Comparison of ENCODE assay signal across 22 cellular contexts in the genomic region with DNA sequence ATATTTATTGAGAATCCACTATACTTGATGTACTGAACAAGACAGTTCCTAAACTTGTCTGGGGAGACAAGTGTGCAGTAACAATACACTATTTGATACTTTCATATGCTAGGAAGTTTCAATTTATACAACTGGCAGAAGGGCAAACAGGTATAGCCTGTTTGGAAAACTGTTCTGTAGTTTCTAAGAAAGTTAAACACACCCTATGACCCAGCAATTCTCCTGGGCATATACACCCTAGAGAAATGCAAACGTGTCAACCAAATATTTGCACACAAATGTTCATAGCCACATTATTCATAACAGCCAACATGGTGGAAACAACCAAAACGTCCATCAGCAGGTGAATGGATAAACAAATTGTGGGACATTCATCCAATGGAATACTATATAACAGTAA.
A peak's percentile ranks its signal among the peaks of the same experiment; 100 is the strongest.
DNase-seq lines count a peak whose midpoint lies in the region; ATAC-seq and TF ChIP-seq lines count a peak whose summit lies in the region.
"Had no signal": no experiment of that assay in that cellular context is flagged by ENCODE, and none has a peak within 500 bp of the region (broad histone marks: within the 10 kb centered on the region; RNA-seq: fewer than 3 reads in every experiment).

No MANE protein-coding gene starts in this region.

- TF ChIP-seq POLR2A in upper lobe of left lung (IDR thresholded peaks at IDR 0.05) (no peak), transverse colon (IDR thresholded peaks at IDR 0.05) (no peak)

- TF ChIP-seq CTCF in HEK293 (tag by site-specific recombination; IDR thresholded peaks at IDR 0.05) (no peak), PC-3 (conservative IDR thresholded peaks at IDR 0.05; ENCODE audit: low read depth, low read length) (no peak), epithelial cell of esophagus (IDR thresholded peaks at IDR 0.05; ENCODE audit: insufficient read depth, low read depth, low read length, missing control alignments) (no peak), upper lobe of left lung (IDR thresholded peaks at IDR 0.05) (no peak), transverse colon (IDR thresholded peaks at IDR 0.05) (no peak)

- intact Hi-C loops in PC-3 (cut with micrococcal nuclease), result no loop called here
- intact Hi-C loops in transverse colon (cut with DNase I; ENCODE audit: low total_unique reads), result no loop called here

- no peaks in the 10 kb centered on the region for H3F3A ChIP-seq in PC-3 (ENCODE audit: low read length, unreplicated experiment)

- H3K27ac ChIP-seq in HEK293 (ENCODE audit: extremely low read depth, low read depth, low read length) (no peak overlapping the region), PC-3 (ENCODE audit: low read length) (no peak overlapping the region), upper lobe of left lung (no peak overlapping the region), transverse colon (no peak overlapping the region)
- H3K27ac ChIP-seq: A549; BLaER1 treated with 17β-estradiol and CSF1 and Interleukin-3, amounts not matched to agents 10 nM and 100 nM; GM23248 had no signal

- H4K20me1 ChIP-seq in PC-3 (ENCODE audit: low read length), result no peaks in the 10 kb centered on the region
- H4K20me1 ChIP-seq: BLaER1 treated with 17β-estradiol and CSF1 and Interleukin-3, amounts not matched to agents 10 nM and 100 nM had no signal

- no peaks in the 10 kb centered on the region for H3K27me3 ChIP-seq in PC-3 (ENCODE audit: low read length)
- H3K27me3 ChIP-seq in upper lobe of left lung, result no peaks in the 10 kb centered on the region
- H3K27me3 ChIP-seq in transverse colon, result no peaks in the 10 kb centered on the region
- H3K27me3 ChIP-seq: BE2C had no signal

- DNase-seq in PC-3, result peak; percentile 18
- DNase-seq in epithelial cell of esophagus (ENCODE audit: low read depth), result peak; percentile 58
- no peak for DNase-seq in upper lobe of left lung
- no peak for DNase-seq in activated CD4-positive, alpha-beta T cell treated with anti-CD3 and anti-CD28 coated beads, Interleukin-2, amount 50 U/mL, for 48 hours
- DNase-seq in transverse colon, result no peak
- DNase-seq: 8988T; ACHN; AML-193; BE2C; CD4-positive, alpha-beta T cell; CD8-positive, alpha-beta memory T cell; DMS 273 treated with DMSO at 0.1 percent for 48 hours; DMS79; EL; GDM1; GM23248; H7; HCEC 1CT had no signal

- ATAC-seq in PC-3 (no peak), upper lobe of left lung (ENCODE audit: low FRiP score in 2 of 2) (no peak)
- ATAC-seq: A549, GM12878 had no signal

- no peaks in the 10 kb centered on the region for H3K79me2 ChIP-seq in PC-3 (ENCODE audit: low read length)

- H3K4me3 ChIP-seq in HEK293 (ENCODE audit: low read depth, low read length), result no peak overlapping the region
- H3K4me3 ChIP-seq in PC-3 (ENCODE audit: low read length), result no peak overlapping the region
- H3K4me3 ChIP-seq in epithelial cell of esophagus (ENCODE audit: low read length), result no peak overlapping the region
- no peak overlapping the region for H3K4me3 ChIP-seq in upper lobe of left lung
- H3K4me3 ChIP-seq in transverse colon, result no peak overlapping the region
- H3K4me3 ChIP-seq: A549; BLaER1 treated with 17β-estradiol and CSF1 and Interleukin-3, amounts not matched to agents 10 nM and 100 nM; GM12878; GM23248 had no signal

- BruUV-seq in PC-3 (replicated peaks; lab: Mats Ljungman, UMichigan), result no TSS peak

- no peaks in the 10 kb centered on the region for H3K9me2 ChIP-seq in PC-3 (replicated peaks; ENCODE audit: low read length)

- no peak overlapping the region for H3K9ac ChIP-seq in PC-3 (ENCODE audit: low read length)
- H3K9ac ChIP-seq: BLaER1 treated with 17β-estradiol and CSF1 and Interleukin-3, amounts not matched to agents 10 nM and 100 nM; GM23248 had no signal

- H3K4me1 ChIP-seq in HEK293 (ENCODE audit: control insufficient read depth, insufficient read depth, low read length), result no peaks in the 10 kb centered on the region
- H3K4me1 ChIP-seq in PC-3 (ENCODE audit: insufficient read depth, low read length), result no peaks in the 10 kb centered on the region
- H3K4me1 ChIP-seq in upper lobe of left lung, result no peaks in the 10 kb centered on the region
- H3K4me1 ChIP-seq in transverse colon, result no peaks in the 10 kb centered on the region
- H3K4me1 ChIP-seq: A549; BE2C; BLaER1 treated with 17β-estradiol and CSF1 and Interleukin-3, amounts not matched to agents 10 nM and 100 nM had no signal

- TF ChIP-seq EP300 in upper lobe of left lung (IDR thresholded peaks at IDR 0.05), result no peak
- TF ChIP-seq EP300 in transverse colon (IDR thresholded peaks at IDR 0.05; ENCODE audit: low read depth), result no peak

- in situ Hi-C loops in transverse colon (cut with MboI; ENCODE audit: low pct_ligation_motif_present in 1 of 4, low pct_unique_long_range_greater_than_20kb in 1 of 4, low sequenced_read_pairs in 3 of 4), result no loop called here

- POLR2A ChIA-PET in HEK293 (lab: Yijun Ruan, JAX), result no interaction called here
- POLR2A ChIA-PET in PC-3 (lab: Charles Lee; ENCODE audit: unreplicated experiment), result no interaction called here

- no peak overlapping the region for H3K4me2 ChIP-seq in PC-3 (ENCODE audit: low read length)
- H3K4me2 ChIP-seq: A549; BLaER1 treated with 17β-estradiol and CSF1 and Interleukin-3, amounts not matched to agents 10 nM and 100 nM had no signal

- H2AFZ ChIP-seq in PC-3 (ENCODE audit: low read length), result no peak overlapping the region
- H2AFZ ChIP-seq: GM23248 had no signal

- CTCF ChIA-PET in HEK293 (lab: Yijun Ruan, JAX) (no interaction called here), PC-3 (lab: Charles Lee) (no interaction called here)

- H3K36me3 ChIP-seq in HEK293 (ENCODE audit: control insufficient read depth in 2 of 2, insufficient read depth in 1 of 2, low read length in 2 of 2), result no peaks in the 10 kb centered on the region
- no peaks in the 10 kb centered on the region for H3K36me3 ChIP-seq in PC-3 (ENCODE audit: low read depth, low read length)
- H3K36me3 ChIP-seq in upper lobe of left lung, result no peaks in the 10 kb centered on the region
- H3K36me3 ChIP-seq in transverse colon, result no peaks in the 10 kb centered on the region
- H3K36me3 ChIP-seq: BE2C; BLaER1 treated with 17β-estradiol and CSF1 and Interleukin-3, amounts not matched to agents 10 nM and 100 nM had no signal

- H3K9me3 ChIP-seq in HEK293 (ENCODE audit: control insufficient read depth, insufficient read depth, low read depth, low read length) (no peaks in the 10 kb centered on the region), PC-3 (ENCODE audit: low read length) (no peaks in the 10 kb centered on the region), upper lobe of left lung (no peaks in the 10 kb centered on the region), transverse colon (no peaks in the 10 kb centered on the region)
- H3K9me3 ChIP-seq: A549, BE2C had no signal

- 42 to 53% methylated on average over 2 of the region's 2 CpGs for WGBS in upper lobe of left lung, 2 donors
- 29 to 32% methylated on average over 1 to 2 of the region's 2 CpGs for WGBS in transverse colon (ENCODE audit: low coverage in 1 of 2), 2 donors

TF ChIP-seq in HEK293, 187 proteins besides CTCF, POLR2A, EP300 and RAD21:
- no peak for TF ChIP-seq ZNF416 (tag by site-specific recombination; IDR thresholded peaks at IDR 0.05)
- TF ChIP-seq, protein P1, sequence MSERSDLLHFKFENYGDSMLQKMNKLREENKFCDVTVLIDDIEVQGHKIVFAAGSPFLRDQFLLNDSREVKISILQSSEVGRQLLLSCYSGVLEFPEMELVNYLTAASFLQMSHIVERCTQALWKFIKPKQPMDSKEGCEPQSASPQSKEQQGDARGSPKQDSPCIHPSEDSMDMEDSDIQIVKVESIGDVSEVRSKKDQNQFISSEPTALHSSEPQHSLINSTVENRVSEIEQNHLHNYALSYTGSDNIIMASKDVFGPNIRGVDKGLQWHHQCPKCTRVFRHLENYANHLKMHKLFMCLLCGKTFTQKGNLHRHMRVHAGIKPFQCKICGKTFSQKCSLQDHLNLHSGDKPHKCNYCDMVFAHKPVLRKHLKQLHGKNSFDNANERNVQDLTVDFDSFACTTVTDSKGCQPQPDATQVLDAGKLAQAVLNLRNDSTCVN (tag by site-specific recombination; optimal IDR thresholded peaks at IDR 0.05), result no peak
- no peak for TF ChIP-seq TCF7L2 (IDR thresholded peaks at IDR 0.05; ENCODE audit: borderline replicate concordance, low read depth, low read length)
- no peak for TF ChIP-seq ZFHX2 (tag by site-specific recombination; conservative IDR thresholded peaks at IDR 0.05)
- no peak for TF ChIP-seq ZBTB17 (tag by site-specific recombination; IDR thresholded peaks at IDR 0.05)
- 0 out of 2 replicates have a peak, but pooled peaks have one; percentile 37 for TF ChIP-seq ZNF146 (tag by site-specific recombination; IDR thresholded peaks at IDR 0.05)
- TF ChIP-seq ZXDB (tag by site-specific recombination; IDR thresholded peaks at IDR 0.05), result no peak

Comparison
In these comparisons a context has a peak if more than half of its experiments do, and no peak if none do; other contexts are left out.
1. DNase-seq: peak in PC-3 (single experiment) and epithelial cell of esophagus (single experiment); none in upper lobe of left lung (0 of 2), activated CD4-positive, alpha-beta T cell treated with anti-CD3 and anti-CD28 coated beads, Interleukin-2, amount 50 U/mL, for 48 hours (0 of 2) and transverse colon (single experiment).